Comparison of ENCODE assay signal across 1 cellular context in the genomic region with DNA sequence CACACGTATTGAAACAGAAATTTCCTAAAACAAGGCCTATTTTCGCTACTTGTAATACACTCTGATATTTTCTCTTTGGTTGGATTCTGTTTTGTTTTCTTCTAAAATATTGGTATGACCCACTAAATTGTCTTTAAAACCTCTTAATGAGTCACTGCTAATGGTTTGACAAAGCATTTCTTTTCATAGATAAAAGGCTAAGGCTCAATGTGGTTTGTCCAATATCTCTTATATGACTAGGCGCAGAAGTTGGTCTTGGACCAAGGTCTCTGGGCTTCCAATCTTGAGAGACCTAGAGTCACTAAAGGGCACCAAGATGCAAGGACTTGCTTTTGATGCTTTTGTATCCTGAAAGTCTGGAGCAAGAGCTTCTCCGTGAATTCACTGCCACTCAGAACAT.
TF ChIP-seq lines count a peak whose summit lies in the region.

No MANE protein-coding gene starts in this region.

TF ChIP-seq in IMR-90, 13 proteins besides CTCF, POLR2A, EP300 and RAD21 (continued from another document):
- TF ChIP-seq SMC3 (IDR thresholded peaks at IDR 0.05; ENCODE audit: low read depth, low read length) (no peak), RFX5 (IDR thresholded peaks at IDR 0.05; ENCODE audit: low read depth, low read length) (no peak), FOS (IDR thresholded peaks at IDR 0.05; ENCODE audit: low read depth, low read length) (no peak), CHD1 (IDR thresholded peaks at IDR 0.05; ENCODE audit: low read depth, low read length) (no peak), MXI1 (IDR thresholded peaks at IDR 0.05; ENCODE audit: borderline replicate concordance, low read depth, low read length) (no peak), RCOR1 (IDR thresholded peaks at IDR 0.05; ENCODE audit: insufficient replicate concordance, low read length) (no peak), MAFK (IDR thresholded peaks at IDR 0.05; ENCODE audit: low read depth, low read length) (no peak)
- TF ChIP-seq, protein P1, sequence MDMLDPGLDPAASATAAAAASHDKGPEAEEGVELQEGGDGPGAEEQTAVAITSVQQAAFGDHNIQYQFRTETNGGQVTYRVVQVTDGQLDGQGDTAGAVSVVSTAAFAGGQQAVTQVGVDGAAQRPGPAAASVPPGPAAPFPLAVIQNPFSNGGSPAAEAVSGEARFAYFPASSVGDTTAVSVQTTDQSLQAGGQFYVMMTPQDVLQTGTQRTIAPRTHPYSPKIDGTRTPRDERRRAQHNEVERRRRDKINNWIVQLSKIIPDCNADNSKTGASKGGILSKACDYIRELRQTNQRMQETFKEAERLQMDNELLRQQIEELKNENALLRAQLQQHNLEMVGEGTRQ (IDR thresholded peaks at IDR 0.05; ENCODE audit: low read depth, low read length), result no peak
